ENCODE assay signal across 2 cellular contexts in the genomic region with DNA sequence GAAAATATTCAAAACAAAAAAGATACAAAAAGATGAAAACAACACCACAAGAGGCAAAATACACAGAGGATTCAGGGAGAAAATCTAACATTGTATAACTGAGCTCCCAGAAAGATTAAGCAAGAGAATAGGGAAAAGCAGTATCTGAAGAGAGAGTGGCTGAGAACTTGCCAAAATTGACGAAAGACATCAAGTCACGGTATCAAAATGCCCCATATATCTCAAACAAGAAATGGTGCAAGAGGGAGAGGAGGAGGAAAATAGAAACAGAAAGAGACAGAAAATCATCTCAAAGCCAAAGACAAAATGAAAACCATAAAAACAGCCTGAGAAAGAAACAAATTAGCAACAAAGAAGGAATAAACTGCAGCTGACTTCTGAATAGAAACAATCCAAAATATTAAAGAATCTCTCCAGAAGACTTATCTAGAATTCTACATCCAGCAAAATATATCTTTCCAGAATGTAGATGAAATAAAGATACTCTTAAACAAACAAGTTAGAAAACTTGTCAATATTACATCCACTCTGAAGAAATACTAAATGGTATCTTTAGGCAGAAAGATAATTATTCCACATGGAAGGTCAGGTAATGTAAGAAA.
TF ChIP-seq lines count a peak whose summit lies in the region.

No MANE protein-coding gene starts in this region.

TF ChIP-seq in HepG2, 621 proteins besides CTCF, POLR2A, EP300 and RAD21:
- TF ChIP-seq THAP11 (CRISPR knock-in tag; IDR thresholded peaks at IDR 0.05) (no peak), CEBPG (CRISPR knock-in tag; IDR thresholded peaks at IDR 0.05) (0 out of 2 replicates have a peak, but pooled peaks have one; percentile 11)

TF ChIP-seq in SK-N-SH treated with all-trans-retinoic acid at 6 μM for 48 hours, 23 proteins besides CTCF, POLR2A, EP300 and RAD21:
- TF ChIP-seq SNAI2 (CRISPR knock-in tag; IDR thresholded peaks at IDR 0.05) (no peak), ISL1 (CRISPR knock-in tag; IDR thresholded peaks at IDR 0.05) (no peak), OSR1 (CRISPR knock-in tag; IDR thresholded peaks at IDR 0.05) (no peak), PATZ1 (CRISPR knock-in tag; IDR thresholded peaks at IDR 0.05; ENCODE audit: borderline replicate concordance) (no peak), GLIS3 (CRISPR knock-in tag; IDR thresholded peaks at IDR 0.05) (no peak), ZFP30 (CRISPR knock-in tag; IDR thresholded peaks at IDR 0.05) (no peak), BACH2 (CRISPR knock-in tag; IDR thresholded peaks at IDR 0.05; ENCODE audit: borderline replicate concordance) (no peak), CREB5 (CRISPR knock-in tag; IDR thresholded peaks at IDR 0.05; ENCODE audit: low read depth) (no peak), PPARA (CRISPR knock-in tag; IDR thresholded peaks at IDR 0.05; ENCODE audit: borderline replicate concordance) (no peak), TSHZ2 (CRISPR knock-in tag; IDR thresholded peaks at IDR 0.05) (no peak)
- TF ChIP-seq, protein P1, sequence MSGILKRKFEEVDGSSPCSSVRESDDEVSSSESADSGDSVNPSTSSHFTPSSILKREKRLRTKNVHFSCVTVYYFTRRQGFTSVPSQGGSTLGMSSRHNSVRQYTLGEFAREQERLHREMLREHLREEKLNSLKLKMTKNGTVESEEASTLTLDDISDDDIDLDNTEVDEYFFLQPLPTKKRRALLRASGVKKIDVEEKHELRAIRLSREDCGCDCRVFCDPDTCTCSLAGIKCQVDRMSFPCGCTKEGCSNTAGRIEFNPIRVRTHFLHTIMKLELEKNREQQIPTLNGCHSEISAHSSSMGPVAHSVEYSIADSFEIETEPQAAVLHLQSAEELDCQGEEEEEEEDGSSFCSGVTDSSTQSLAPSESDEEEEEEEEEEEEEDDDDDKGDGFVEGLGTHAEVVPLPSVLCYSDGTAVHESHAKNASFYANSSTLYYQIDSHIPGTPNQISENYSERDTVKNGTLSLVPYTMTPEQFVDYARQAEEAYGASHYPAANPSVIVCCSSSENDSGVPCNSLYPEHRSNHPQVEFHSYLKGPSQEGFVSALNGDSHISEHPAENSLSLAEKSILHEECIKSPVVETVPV (CRISPR knock-in tag; IDR thresholded peaks at IDR 0.05), result no peak
